ENCODE assay signal across 1 cellular context in the genomic region with DNA sequence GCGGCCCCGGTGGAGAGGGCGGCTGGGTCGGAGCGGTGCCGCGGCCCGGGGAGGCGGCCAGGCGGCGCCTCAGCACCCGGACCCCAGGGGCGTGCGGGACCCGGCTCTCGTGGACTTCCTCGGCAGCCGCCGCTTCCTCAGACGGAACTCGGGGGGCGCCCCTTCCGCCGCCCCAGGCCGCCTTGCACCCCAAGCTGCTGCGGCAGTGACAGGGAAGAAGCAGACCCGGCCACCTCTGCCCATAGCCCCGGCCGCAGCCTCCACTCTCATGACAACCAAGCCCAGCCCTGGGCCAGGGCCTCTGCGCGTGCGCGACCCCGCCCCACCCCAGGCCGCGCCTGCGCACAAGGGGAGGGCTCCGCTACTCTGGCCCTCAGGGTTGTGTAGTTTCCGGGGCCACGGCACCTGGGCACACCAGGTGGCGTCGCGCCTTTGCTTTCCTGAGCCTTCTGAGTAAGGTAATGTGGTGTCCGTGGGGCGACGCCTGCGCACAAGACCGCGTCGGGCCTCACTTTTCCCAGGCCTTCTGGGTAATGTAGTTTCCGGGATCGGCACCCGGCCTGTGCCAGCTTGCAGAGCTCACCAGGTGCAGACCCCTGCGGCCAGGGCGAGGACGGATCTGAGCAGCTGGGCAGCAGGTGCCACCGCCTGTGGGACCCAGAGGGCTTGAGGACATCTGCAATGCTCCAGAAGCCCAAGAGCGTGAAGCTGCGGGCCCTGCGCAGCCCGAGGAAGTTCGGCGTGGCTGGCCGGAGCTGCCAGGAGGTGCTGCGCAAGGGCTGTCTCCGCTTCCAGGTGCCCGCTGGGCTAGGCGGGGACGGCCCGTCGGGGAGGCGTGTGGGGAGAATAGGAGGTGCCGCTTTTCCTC.
A peak's percentile ranks its signal among the peaks of the same experiment; 100 is the strongest.
TF ChIP-seq lines count a peak whose summit lies in the region.

A gene (minus strand): TSS at position 289 of the 868 bp plus-strand sequence. CDS start 4,804 bp downstream, outside the sequence.
A gene with protein sequence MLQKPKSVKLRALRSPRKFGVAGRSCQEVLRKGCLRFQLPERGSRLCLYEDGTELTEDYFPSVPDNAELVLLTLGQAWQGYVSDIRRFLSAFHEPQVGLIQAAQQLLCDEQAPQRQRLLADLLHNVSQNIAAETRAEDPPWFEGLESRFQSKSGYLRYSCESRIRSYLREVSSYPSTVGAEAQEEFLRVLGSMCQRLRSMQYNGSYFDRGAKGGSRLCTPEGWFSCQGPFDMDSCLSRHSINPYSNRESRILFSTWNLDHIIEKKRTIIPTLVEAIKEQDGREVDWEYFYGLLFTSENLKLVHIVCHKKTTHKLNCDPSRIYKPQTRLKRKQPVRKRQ (plus strand): TSS at position 554 of the 868 bp plus-strand sequence. CDS start 128 bp downstream, at position 682.

TF ChIP-seq in HepG2, 621 proteins besides CTCF, POLR2A, EP300 and RAD21 (continued from another document and continues in another):
- TF ChIP-seq, protein P1, sequence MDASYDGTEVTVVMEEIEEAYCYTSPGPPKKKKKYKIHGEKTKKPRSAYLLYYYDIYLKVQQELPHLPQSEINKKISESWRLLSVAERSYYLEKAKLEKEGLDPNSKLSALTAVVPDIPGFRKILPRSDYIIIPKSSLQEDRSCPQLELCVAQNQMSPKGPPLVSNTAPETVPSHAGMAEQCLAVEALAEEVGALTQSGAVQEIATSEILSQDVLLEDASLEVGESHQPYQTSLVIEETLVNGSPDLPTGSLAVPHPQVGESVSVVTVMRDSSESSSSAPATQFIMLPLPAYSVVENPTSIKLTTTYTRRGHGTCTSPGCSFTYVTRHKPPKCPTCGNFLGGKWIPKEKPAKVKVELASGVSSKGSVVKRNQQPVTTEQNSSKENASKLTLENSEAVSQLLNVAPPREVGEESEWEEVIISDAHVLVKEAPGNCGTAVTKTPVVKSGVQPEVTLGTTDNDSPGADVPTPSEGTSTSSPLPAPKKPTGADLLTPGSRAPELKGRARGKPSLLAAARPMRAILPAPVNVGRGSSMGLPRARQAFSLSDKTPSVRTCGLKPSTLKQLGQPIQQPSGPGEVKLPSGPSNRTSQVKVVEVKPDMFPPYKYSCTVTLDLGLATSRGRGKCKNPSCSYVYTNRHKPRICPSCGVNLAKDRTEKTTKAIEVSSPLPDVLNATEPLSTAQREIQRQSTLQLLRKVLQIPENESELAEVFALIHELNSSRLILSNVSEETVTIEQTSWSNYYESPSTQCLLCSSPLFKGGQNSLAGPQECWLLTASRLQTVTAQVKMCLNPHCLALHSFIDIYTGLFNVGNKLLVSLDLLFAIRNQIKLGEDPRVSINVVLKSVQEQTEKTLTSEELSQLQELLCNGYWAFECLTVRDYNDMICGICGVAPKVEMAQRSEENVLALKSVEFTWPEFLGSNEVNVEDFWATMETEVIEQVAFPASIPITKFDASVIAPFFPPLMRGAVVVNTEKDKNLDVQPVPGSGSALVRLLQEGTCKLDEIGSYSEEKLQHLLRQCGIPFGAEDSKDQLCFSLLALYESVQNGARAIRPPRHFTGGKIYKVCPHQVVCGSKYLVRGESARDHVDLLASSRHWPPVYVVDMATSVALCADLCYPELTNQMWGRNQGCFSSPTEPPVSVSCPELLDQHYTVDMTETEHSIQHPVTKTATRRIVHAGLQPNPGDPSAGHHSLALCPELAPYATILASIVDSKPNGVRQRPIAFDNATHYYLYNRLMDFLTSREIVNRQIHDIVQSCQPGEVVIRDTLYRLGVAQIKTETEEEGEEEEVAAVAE (CRISPR knock-in tag; IDR thresholded peaks at IDR 0.05; ENCODE audit: borderline replicate concordance), result peak; percentile 44; the same call in 1 of the 2 replicates
- TF ChIP-seq, protein P2, sequence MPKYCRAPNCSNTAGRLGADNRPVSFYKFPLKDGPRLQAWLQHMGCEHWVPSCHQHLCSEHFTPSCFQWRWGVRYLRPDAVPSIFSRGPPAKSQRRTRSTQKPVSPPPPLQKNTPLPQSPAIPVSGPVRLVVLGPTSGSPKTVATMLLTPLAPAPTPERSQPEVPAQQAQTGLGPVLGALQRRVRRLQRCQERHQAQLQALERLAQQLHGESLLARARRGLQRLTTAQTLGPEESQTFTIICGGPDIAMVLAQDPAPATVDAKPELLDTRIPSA (CRISPR knock-in tag; IDR thresholded peaks at IDR 0.05; ENCODE audit: borderline replicate concordance), result no peak
- TF ChIP-seq ZBTB38 (CRISPR knock-in tag; IDR thresholded peaks at IDR 0.05) (peak; percentile 85; the same call in 1 of the 2 replicates), ZNF317 (CRISPR knock-in tag; IDR thresholded peaks at IDR 0.05) (peak; percentile 60; the same call in 1 of the 2 replicates), KLF15 (CRISPR knock-in tag; IDR thresholded peaks at IDR 0.05; ENCODE audit: borderline replicate concordance) (no peak), HNRNPL (IDR thresholded peaks at IDR 0.05; ENCODE audit: low read depth, low read length) (peak; percentile 97), GLI4 (CRISPR knock-in tag; IDR thresholded peaks at IDR 0.05; ENCODE audit: borderline replicate concordance) (no peak), ZNF12 (CRISPR knock-in tag; IDR thresholded peaks at IDR 0.05) (no peak), CHCHD3 (CRISPR knock-in tag; IDR thresholded peaks at IDR 0.05) (no peak), GABPA (IDR thresholded peaks at IDR 0.05; ENCODE audit: low read depth, low read length) (no peak), GABPA (CRISPR knock-in tag; IDR thresholded peaks at IDR 0.05; ENCODE audit: low read depth) (peak; percentile 83), SRSF9 (IDR thresholded peaks at IDR 0.05; ENCODE audit: borderline replicate concordance, insufficient read depth, low read depth, low read length, poor library complexity, severe bottlenecking) (no peak), KAT7 (CRISPR knock-in tag; IDR thresholded peaks at IDR 0.05; ENCODE audit: borderline replicate concordance) (no peak), ZNF605 (CRISPR knock-in tag; IDR thresholded peaks at IDR 0.05) (peak; percentile 82), ZNF83 (CRISPR knock-in tag; IDR thresholded peaks at IDR 0.05; ENCODE audit: borderline replicate concordance) (no peak; the same call in 1 of the 2 replicates), JUN (CRISPR knock-in tag; IDR thresholded peaks at IDR 0.05) (no peak; the same call in 1 of the 2 replicates), SETDB1 (CRISPR knock-in tag; IDR thresholded peaks at IDR 0.05; ENCODE audit: borderline replicate concordance) (no peak), IRF2 (CRISPR knock-in tag; IDR thresholded peaks at IDR 0.05) (peak; percentile 96), ZFP36L2 (CRISPR knock-in tag; IDR thresholded peaks at IDR 0.05) (no peak), RELA (CRISPR knock-in tag; IDR thresholded peaks at IDR 0.05) (no peak), ERF (CRISPR knock-in tag; IDR thresholded peaks at IDR 0.05) (peak; percentile 90), ELF1 (CRISPR knock-in tag; IDR thresholded peaks at IDR 0.05) (peak; percentile 91), ZEB1 (IDR thresholded peaks at IDR 0.05; ENCODE audit: insufficient replicate concordance, low read depth) (peak; percentile 98), ZSCAN12 (CRISPR knock-in tag; IDR thresholded peaks at IDR 0.05) (no peak; the same call in 1 of the 2 replicates), AGO2 (optimal IDR thresholded peaks at IDR 0.05; ENCODE audit: low read depth, low read length) (no peak), ZMYM2 (CRISPR knock-in tag; IDR thresholded peaks at IDR 0.05) (no peak), SMARCE1 (IDR thresholded peaks at IDR 0.05; ENCODE audit: borderline replicate concordance) (no peak), FOSL2 (CRISPR knock-in tag; IDR thresholded peaks at IDR 0.05) (peak; percentile 53), ZNF335 (CRISPR knock-in tag; IDR thresholded peaks at IDR 0.05) (peak; percentile 91), ATF1 (CRISPR knock-in tag; IDR thresholded peaks at IDR 0.05) (no peak), CREB1 (IDR thresholded peaks at IDR 0.05) (peak; percentile 67), CREB1 (CRISPR knock-in tag; IDR thresholded peaks at IDR 0.05) (peak; percentile 83), ZNF7 (CRISPR knock-in tag; IDR thresholded peaks at IDR 0.05) (no peak)
- TF ChIP-seq, protein P3, sequence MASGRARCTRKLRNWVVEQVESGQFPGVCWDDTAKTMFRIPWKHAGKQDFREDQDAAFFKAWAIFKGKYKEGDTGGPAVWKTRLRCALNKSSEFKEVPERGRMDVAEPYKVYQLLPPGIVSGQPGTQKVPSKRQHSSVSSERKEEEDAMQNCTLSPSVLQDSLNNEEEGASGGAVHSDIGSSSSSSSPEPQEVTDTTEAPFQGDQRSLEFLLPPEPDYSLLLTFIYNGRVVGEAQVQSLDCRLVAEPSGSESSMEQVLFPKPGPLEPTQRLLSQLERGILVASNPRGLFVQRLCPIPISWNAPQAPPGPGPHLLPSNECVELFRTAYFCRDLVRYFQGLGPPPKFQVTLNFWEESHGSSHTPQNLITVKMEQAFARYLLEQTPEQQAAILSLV (CRISPR knock-in tag; IDR thresholded peaks at IDR 0.05; ENCODE audit: borderline replicate concordance), result peak; percentile 65; the same call in 1 of the 2 replicates
- TF ChIP-seq, protein P4, sequence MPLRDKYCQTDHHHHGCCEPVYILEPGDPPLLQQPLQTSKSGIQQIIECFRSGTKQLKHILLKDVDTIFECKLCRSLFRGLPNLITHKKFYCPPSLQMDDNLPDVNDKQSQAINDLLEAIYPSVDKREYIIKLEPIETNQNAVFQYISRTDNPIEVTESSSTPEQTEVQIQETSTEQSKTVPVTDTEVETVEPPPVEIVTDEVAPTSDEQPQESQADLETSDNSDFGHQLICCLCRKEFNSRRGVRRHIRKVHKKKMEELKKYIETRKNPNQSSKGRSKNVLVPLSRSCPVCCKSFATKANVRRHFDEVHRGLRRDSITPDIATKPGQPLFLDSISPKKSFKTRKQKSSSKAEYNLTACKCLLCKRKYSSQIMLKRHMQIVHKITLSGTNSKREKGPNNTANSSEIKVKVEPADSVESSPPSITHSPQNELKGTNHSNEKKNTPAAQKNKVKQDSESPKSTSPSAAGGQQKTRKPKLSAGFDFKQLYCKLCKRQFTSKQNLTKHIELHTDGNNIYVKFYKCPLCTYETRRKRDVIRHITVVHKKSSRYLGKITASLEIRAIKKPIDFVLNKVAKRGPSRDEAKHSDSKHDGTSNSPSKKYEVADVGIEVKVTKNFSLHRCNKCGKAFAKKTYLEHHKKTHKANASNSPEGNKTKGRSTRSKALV (CRISPR knock-in tag; IDR thresholded peaks at IDR 0.05), result peak; percentile 72; the same call in 1 of the 2 replicates
- TF ChIP-seq, protein P5, sequence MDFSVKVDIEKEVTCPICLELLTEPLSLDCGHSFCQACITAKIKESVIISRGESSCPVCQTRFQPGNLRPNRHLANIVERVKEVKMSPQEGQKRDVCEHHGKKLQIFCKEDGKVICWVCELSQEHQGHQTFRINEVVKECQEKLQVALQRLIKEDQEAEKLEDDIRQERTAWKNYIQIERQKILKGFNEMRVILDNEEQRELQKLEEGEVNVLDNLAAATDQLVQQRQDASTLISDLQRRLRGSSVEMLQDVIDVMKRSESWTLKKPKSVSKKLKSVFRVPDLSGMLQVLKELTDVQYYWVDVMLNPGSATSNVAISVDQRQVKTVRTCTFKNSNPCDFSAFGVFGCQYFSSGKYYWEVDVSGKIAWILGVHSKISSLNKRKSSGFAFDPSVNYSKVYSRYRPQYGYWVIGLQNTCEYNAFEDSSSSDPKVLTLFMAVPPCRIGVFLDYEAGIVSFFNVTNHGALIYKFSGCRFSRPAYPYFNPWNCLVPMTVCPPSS (IDR thresholded peaks at IDR 0.05), result no peak
- TF ChIP-seq, protein P6, sequence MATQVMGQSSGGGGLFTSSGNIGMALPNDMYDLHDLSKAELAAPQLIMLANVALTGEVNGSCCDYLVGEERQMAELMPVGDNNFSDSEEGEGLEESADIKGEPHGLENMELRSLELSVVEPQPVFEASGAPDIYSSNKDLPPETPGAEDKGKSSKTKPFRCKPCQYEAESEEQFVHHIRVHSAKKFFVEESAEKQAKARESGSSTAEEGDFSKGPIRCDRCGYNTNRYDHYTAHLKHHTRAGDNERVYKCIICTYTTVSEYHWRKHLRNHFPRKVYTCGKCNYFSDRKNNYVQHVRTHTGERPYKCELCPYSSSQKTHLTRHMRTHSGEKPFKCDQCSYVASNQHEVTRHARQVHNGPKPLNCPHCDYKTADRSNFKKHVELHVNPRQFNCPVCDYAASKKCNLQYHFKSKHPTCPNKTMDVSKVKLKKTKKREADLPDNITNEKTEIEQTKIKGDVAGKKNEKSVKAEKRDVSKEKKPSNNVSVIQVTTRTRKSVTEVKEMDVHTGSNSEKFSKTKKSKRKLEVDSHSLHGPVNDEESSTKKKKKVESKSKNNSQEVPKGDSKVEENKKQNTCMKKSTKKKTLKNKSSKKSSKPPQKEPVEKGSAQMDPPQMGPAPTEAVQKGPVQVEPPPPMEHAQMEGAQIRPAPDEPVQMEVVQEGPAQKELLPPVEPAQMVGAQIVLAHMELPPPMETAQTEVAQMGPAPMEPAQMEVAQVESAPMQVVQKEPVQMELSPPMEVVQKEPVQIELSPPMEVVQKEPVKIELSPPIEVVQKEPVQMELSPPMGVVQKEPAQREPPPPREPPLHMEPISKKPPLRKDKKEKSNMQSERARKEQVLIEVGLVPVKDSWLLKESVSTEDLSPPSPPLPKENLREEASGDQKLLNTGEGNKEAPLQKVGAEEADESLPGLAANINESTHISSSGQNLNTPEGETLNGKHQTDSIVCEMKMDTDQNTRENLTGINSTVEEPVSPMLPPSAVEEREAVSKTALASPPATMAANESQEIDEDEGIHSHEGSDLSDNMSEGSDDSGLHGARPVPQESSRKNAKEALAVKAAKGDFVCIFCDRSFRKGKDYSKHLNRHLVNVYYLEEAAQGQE (IDR thresholded peaks at IDR 0.05; ENCODE audit: borderline replicate concordance in 1 of 2, low read depth in 1 of 2, low read length in 2 of 2), result no peak
- TF ChIP-seq, protein P7, sequence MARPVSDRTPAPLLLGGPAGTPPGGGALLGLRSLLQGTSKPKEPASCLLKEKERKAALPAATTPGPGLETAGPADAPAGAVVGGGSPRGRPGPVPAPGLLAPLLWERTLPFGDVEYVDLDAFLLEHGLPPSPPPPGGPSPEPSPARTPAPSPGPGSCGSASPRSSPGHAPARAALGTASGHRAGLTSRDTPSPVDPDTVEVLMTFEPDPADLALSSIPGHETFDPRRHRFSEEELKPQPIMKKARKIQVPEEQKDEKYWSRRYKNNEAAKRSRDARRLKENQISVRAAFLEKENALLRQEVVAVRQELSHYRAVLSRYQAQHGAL (CRISPR knock-in tag; IDR thresholded peaks at IDR 0.05; ENCODE audit: not compliant biosample characterization), result no peak
- TF ChIP-seq, protein P8, sequence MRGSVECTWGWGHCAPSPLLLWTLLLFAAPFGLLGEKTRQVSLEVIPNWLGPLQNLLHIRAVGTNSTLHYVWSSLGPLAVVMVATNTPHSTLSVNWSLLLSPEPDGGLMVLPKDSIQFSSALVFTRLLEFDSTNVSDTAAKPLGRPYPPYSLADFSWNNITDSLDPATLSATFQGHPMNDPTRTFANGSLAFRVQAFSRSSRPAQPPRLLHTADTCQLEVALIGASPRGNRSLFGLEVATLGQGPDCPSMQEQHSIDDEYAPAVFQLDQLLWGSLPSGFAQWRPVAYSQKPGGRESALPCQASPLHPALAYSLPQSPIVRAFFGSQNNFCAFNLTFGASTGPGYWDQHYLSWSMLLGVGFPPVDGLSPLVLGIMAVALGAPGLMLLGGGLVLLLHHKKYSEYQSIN (CRISPR knock-in tag; IDR thresholded peaks at IDR 0.05; ENCODE audit: borderline replicate concordance), result no peak
- TF ChIP-seq, protein P9, sequence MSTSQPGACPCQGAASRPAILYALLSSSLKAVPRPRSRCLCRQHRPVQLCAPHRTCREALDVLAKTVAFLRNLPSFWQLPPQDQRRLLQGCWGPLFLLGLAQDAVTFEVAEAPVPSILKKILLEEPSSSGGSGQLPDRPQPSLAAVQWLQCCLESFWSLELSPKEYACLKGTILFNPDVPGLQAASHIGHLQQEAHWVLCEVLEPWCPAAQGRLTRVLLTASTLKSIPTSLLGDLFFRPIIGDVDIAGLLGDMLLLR (CRISPR knock-in tag; IDR thresholded peaks at IDR 0.05), result peak; percentile 88
- TF ChIP-seq, protein P10, sequence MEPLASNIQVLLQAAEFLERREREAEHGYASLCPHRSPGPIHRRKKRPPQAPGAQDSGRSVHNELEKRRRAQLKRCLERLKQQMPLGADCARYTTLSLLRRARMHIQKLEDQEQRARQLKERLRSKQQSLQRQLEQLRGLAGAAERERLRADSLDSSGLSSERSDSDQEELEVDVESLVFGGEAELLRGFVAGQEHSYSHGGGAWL (CRISPR knock-in tag; IDR thresholded peaks at IDR 0.05), result peak; percentile 68; the same call in 1 of the 2 replicates
